Comparison of ENCODE assay signal across 37 cellular contexts in the genomic region with DNA sequence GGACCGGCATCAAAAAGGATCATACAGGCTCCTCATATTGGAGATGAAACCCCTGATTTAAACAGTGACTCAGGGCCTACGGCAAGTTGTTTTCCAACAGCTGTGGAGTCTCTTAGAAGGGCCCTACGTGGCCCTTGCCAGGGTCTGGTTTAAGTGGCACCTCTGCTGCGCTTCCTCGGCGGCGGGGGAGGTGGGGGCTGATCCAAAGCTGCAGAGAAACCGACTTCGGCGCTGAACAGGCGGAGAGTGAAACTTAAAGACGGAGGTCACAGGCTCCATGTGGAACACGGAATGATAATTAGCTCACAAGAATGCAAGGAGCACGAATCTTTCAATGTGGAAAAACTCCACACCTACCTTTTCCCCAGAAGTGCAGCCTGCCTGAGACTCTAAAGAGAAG.
"Had no signal": no experiment of that assay in that cellular context is flagged by ENCODE, and none has a peak within 500 bp of the region (broad histone marks: within the 10 kb centered on the region; RNA-seq: fewer than 3 reads in every experiment).

No MANE protein-coding gene starts in this region.

- H3K4me3 Mint-ChIP-seq: activated B cell treated with CpG ODN at 0.5 μM for 24 hours; activated CD4-positive, alpha-beta memory T cell treated with anti-CD3 and anti-CD28 coated beads for 36 hours; activated CD4-positive, alpha-beta T cell treated with anti-CD3 and anti-CD28 coated beads, Interleukin-2, amount 10 ng/mL, durations not matched to agents 24 days and 14 days; activated CD8-positive, alpha-beta T cell treated with anti-CD3 and anti-CD28 coated beads for 36 hours; activated naive CD4-positive, alpha-beta T cell treated with anti-CD3 and anti-CD28 coated beads, Interleukin-2, amount 10 ng/mL, durations not matched to agents 7 days and 5 days; activated naive CD4-positive, alpha-beta T cell treated with anti-CD3 and anti-CD28 coated beads, Interleukin-2, amount 50 U/mL, for 24 hours; activated naive CD8-positive, alpha-beta T cell; activated naive CD8-positive, alpha-beta T cell treated with anti-CD3 and anti-CD28 coated beads, Interleukin-2, amount 10 ng/mL, durations not matched to agents 7 days and 5 days; activated naive CD8-positive, alpha-beta T cell treated with anti-CD3 and anti-CD28 coated beads, Interleukin-2, amount 50 U/mL, for 24 hours; activated T-cell treated with anti-CD3 and anti-CD28 coated beads, Interleukin-2, amount 50 U/mL, for 4 hours; activated T-cell treated with anti-CD3 and anti-CD28 coated beads, Interleukin-2, amount 50 U/mL, for 72 hours; activated T-helper 1 cell treated with anti-CD3 and anti-CD28 coated beads, Interleukin-12 subunit alpha, Interleukin-12 subunit beta, Interleukin-2, Interleukin-4 antibody, amounts not matched to agents 30 ng/mL and 10 ng/mL and 1 ng/mL, durations not matched to agents 14 hours and 24 hours and 36 hours; activated T-helper 17 cell treated with anti-CD3 and anti-CD28 coated beads, Interleukin-2, amount 50 U/mL, for 72 hours; brain; central memory CD8-positive, alpha-beta T cell; T-helper 1 cell treated with Interleukin-12 subunit alpha and Interleukin-12 subunit beta and Interleukin-4 antibody, amounts not matched to agents 30 μg/mL and 1 μg/mL, for 36 hours; T-helper 2 cell treated with Interferon-gamma antibody and Interleukin-4, amounts not matched to agents 5 μg/mL and 100 μg/mL, for 36 hours had no signal

- H3K27me3 ChIP-seq: ascending aorta, cardiac muscle cell had no signal

- H3K36me3 ChIP-seq: ascending aorta, cardiac muscle cell had no signal

- H3K4me3 ChIP-seq: ascending aorta, cardiac muscle cell had no signal

- ATAC-seq: activated CD8-positive, alpha-beta T cell treated with anti-CD3 and anti-CD28 coated beads for 36 hours; activated naive CD8-positive, alpha-beta T cell treated with anti-CD3 and anti-CD28 coated beads, Interleukin-2, amount 50 U/mL, for 24 hours; activated T-cell treated with anti-CD3 and anti-CD28 coated beads, Interleukin-2, amount 50 U/mL, for 4 hours; activated T-cell treated with anti-CD3 and anti-CD28 coated beads, Interleukin-2, amount 50 U/mL, for 72 hours; activated T-helper 17 cell treated with anti-CD3 and anti-CD28 coated beads, Interleukin-2, amount 50 U/mL, for 72 hours had no signal

- H3K27ac ChIP-seq: ascending aorta, cardiac muscle cell, VCaP had no signal

- H3K9me3 Mint-ChIP-seq: activated CD4-positive, alpha-beta T cell treated with anti-CD3 and anti-CD28 coated beads, Interleukin-2, amount 10 ng/mL, durations not matched to agents 24 days and 14 days; activated CD8-positive, alpha-beta T cell treated with anti-CD3 and anti-CD28 coated beads for 36 hours; activated naive CD4-positive, alpha-beta T cell treated with anti-CD3 and anti-CD28 coated beads, Interleukin-2, amount 50 U/mL, for 24 hours; activated naive CD8-positive, alpha-beta T cell treated with anti-CD3 and anti-CD28 coated beads, Interleukin-2, amount 50 U/mL, for 24 hours; activated T-cell treated with anti-CD3 and anti-CD28 coated beads, Interleukin-2, amount 50 U/mL, for 4 hours; activated T-cell treated with anti-CD3 and anti-CD28 coated beads, Interleukin-2, amount 50 U/mL, for 72 hours; activated T-helper 1 cell treated with anti-CD3 and anti-CD28 coated beads, Interleukin-12 subunit alpha, Interleukin-12 subunit beta, Interleukin-2, Interleukin-4 antibody, amounts not matched to agents 30 ng/mL and 10 ng/mL and 1 ng/mL, durations not matched to agents 14 hours and 24 hours and 36 hours; central memory CD8-positive, alpha-beta T cell; T-helper 1 cell treated with Interleukin-12 subunit alpha and Interleukin-12 subunit beta and Interleukin-4 antibody, amounts not matched to agents 30 μg/mL and 1 μg/mL, for 36 hours had no signal

- FAIRE-seq: bronchial epithelial cell, TTC549 had no signal

- H3K27me3 Mint-ChIP-seq: activated B cell treated with CpG ODN at 0.5 μM for 24 hours; activated CD4-positive, alpha-beta memory T cell treated with anti-CD3 and anti-CD28 coated beads for 36 hours; activated CD4-positive, alpha-beta T cell treated with anti-CD3 and anti-CD28 coated beads, Interleukin-2, amount 10 ng/mL, durations not matched to agents 24 days and 14 days; activated CD8-positive, alpha-beta T cell treated with anti-CD3 and anti-CD28 coated beads for 36 hours; activated naive CD4-positive, alpha-beta T cell treated with anti-CD3 and anti-CD28 coated beads, Interleukin-2, amount 10 ng/mL, durations not matched to agents 7 days and 5 days; activated naive CD8-positive, alpha-beta T cell treated with anti-CD3 and anti-CD28 coated beads, Interleukin-2, amount 10 ng/mL, durations not matched to agents 7 days and 5 days; activated naive CD8-positive, alpha-beta T cell treated with anti-CD3 and anti-CD28 coated beads, Interleukin-2, amount 50 U/mL, for 24 hours; central memory CD8-positive, alpha-beta T cell had no signal

- H3K27ac Mint-ChIP-seq: activated B cell treated with CpG ODN at 0.5 μM for 24 hours; activated CD4-positive, alpha-beta memory T cell treated with anti-CD3 and anti-CD28 coated beads for 36 hours; activated CD4-positive, alpha-beta T cell treated with anti-CD3 and anti-CD28 coated beads, Interleukin-2, amount 10 ng/mL, durations not matched to agents 24 days and 14 days; activated CD8-positive, alpha-beta T cell treated with anti-CD3 and anti-CD28 coated beads for 36 hours; activated naive CD4-positive, alpha-beta T cell treated with anti-CD3 and anti-CD28 coated beads, Interleukin-2, amount 10 ng/mL, durations not matched to agents 7 days and 5 days; activated naive CD4-positive, alpha-beta T cell treated with anti-CD3 and anti-CD28 coated beads, Interleukin-2, amount 50 U/mL, for 24 hours; activated naive CD8-positive, alpha-beta T cell; activated naive CD8-positive, alpha-beta T cell treated with anti-CD3 and anti-CD28 coated beads, Interleukin-2, amount 10 ng/mL, durations not matched to agents 7 days and 5 days; activated naive CD8-positive, alpha-beta T cell treated with anti-CD3 and anti-CD28 coated beads, Interleukin-2, amount 50 U/mL, for 24 hours; activated T-cell treated with anti-CD3 and anti-CD28 coated beads, Interleukin-2, amount 50 U/mL, for 72 hours; activated T-helper 1 cell treated with anti-CD3 and anti-CD28 coated beads, Interleukin-12 subunit alpha, Interleukin-12 subunit beta, Interleukin-2, Interleukin-4 antibody, amounts not matched to agents 30 ng/mL and 10 ng/mL and 1 ng/mL, durations not matched to agents 14 hours and 24 hours and 36 hours; activated T-helper 17 cell treated with anti-CD3 and anti-CD28 coated beads, Interleukin-2, amount 50 U/mL, for 72 hours; T-helper 1 cell treated with Interleukin-12 subunit alpha and Interleukin-12 subunit beta and Interleukin-4 antibody, amounts not matched to agents 30 μg/mL and 1 μg/mL, for 36 hours; T-helper 2 cell treated with Interferon-gamma antibody and Interleukin-4, amounts not matched to agents 5 μg/mL and 100 μg/mL, for 36 hours had no signal

- H3K4me1 Mint-ChIP-seq: activated B cell treated with CpG ODN at 0.5 μM for 24 hours; activated CD4-positive, alpha-beta T cell treated with anti-CD3 and anti-CD28 coated beads, Interleukin-2, amount 10 ng/mL, durations not matched to agents 24 days and 14 days; activated naive CD4-positive, alpha-beta T cell treated with anti-CD3 and anti-CD28 coated beads, Interleukin-2, amount 10 ng/mL, durations not matched to agents 7 days and 5 days; activated naive CD4-positive, alpha-beta T cell treated with anti-CD3 and anti-CD28 coated beads, Interleukin-2, amount 50 U/mL, for 24 hours; activated naive CD8-positive, alpha-beta T cell treated with anti-CD3 and anti-CD28 coated beads, Interleukin-2, amount 10 ng/mL, durations not matched to agents 7 days and 5 days; activated naive CD8-positive, alpha-beta T cell treated with anti-CD3 and anti-CD28 coated beads, Interleukin-2, amount 50 U/mL, for 24 hours; activated T-helper 17 cell treated with anti-CD3 and anti-CD28 coated beads, Interleukin-2, amount 50 U/mL, for 72 hours; central memory CD8-positive, alpha-beta T cell had no signal

- DNase-seq: activated B cell treated with CpG ODN at 0.5 μM for 24 hours; activated CD4-positive, alpha-beta memory T cell treated with anti-CD3 and anti-CD28 coated beads for 36 hours; activated CD4-positive, alpha-beta T cell treated with anti-CD3 and anti-CD28 coated beads for 4 hours; activated CD4-positive, alpha-beta T cell treated with anti-CD3 and anti-CD28 coated beads, Interleukin-2, amount 10 ng/mL, durations not matched to agents 24 days and 14 days; activated CD4-positive, alpha-beta T cell treated with anti-CD3 and anti-CD28 coated beads, Interleukin-2, amount 50 U/mL, for 1 hour; activated CD4-positive, alpha-beta T cell treated with anti-CD3 and anti-CD28 coated beads, Interleukin-2, amount 50 U/mL, for 4 hours; activated CD4-positive, CD25-positive, alpha-beta regulatory T cell treated with anti-CD3 and anti-CD28 coated beads, Interleukin-2, amount 50 U/mL, for 72 hours; activated CD8-positive, alpha-beta memory T cell treated with anti-CD3 and anti-CD28 coated beads, Interleukin-2, amount 50 U/mL, for 4 hours; activated CD8-positive, alpha-beta T cell treated with anti-CD3 and anti-CD28 coated beads for 36 hours; activated effector memory CD4-positive, alpha-beta T cell treated with anti-CD3 and anti-CD28 coated beads, Interleukin-2, amount 50 U/mL, for 16 hours; activated gamma-delta T cell treated with Interleukin-2 at 50 U/mL for 16 hours; activated naive CD4-positive, alpha-beta T cell treated with anti-CD3 and anti-CD28 coated beads, Interleukin-2, amount 10 ng/mL, durations not matched to agents 7 days and 5 days; activated naive CD4-positive, alpha-beta T cell treated with Interleukin-2 at 50 U/mL for 16 hours; activated naive CD8-positive, alpha-beta T cell treated with anti-CD3 and anti-CD28 coated beads, Interleukin-2, amount 10 ng/mL, durations not matched to agents 7 days and 5 days; activated naive CD8-positive, alpha-beta T cell treated with anti-CD3 and anti-CD28 coated beads, Interleukin-2, amount 50 U/mL, for 24 hours; activated T-cell treated with anti-CD3 and anti-CD28 coated beads for 4 hours; activated T-cell treated with anti-CD3 and anti-CD28 coated beads, Interleukin-2, amount 50 U/mL, for 1 hour; activated T-cell treated with anti-CD3 and anti-CD28 coated beads, Interleukin-2, amount 50 U/mL, for 4 hours; activated T-cell treated with anti-CD3 and anti-CD28 coated beads, Interleukin-2, amount 50 U/mL, for 72 hours; amygdala; cerebellar nuclear complex; T-helper 1 cell; T-helper 2 cell; T-helper 9 cell had no signal

- H3K9me3 ChIP-seq: ascending aorta had no signal

- H3K4me1 ChIP-seq: ascending aorta had no signal

- H3K36me3 Mint-ChIP-seq: activated CD4-positive, alpha-beta memory T cell treated with anti-CD3 and anti-CD28 coated beads for 36 hours; activated naive CD4-positive, alpha-beta T cell treated with anti-CD3 and anti-CD28 coated beads, Interleukin-2, amount 10 ng/mL, durations not matched to agents 7 days and 5 days; activated naive CD4-positive, alpha-beta T cell treated with anti-CD3 and anti-CD28 coated beads, Interleukin-2, amount 50 U/mL, for 24 hours; activated naive CD8-positive, alpha-beta T cell; activated naive CD8-positive, alpha-beta T cell treated with anti-CD3 and anti-CD28 coated beads, Interleukin-2, amount 10 ng/mL, durations not matched to agents 7 days and 5 days; brain had no signal
